1 cellular context compared by ENCODE assay signal in genomic region chr20:38208523-38208922, GRCh38.
TF ChIP-seq lines count a peak whose summit lies in the region.

No MANE protein-coding gene starts in this region.

TF ChIP-seq in A549, 52 proteins besides CTCF, POLR2A, EP300 and RAD21 (continued from another document):
- TF ChIP-seq REST (IDR thresholded peaks at IDR 0.05) (no peak), BHLHE40 (IDR thresholded peaks at IDR 0.05; ENCODE audit: low read depth, low read length) (no peak), ZFP36 (IDR thresholded peaks at IDR 0.05; ENCODE audit: borderline replicate concordance, partially characterized antibody) (no peak), SMC3 (IDR thresholded peaks at IDR 0.05) (no peak)
